9 cellular contexts compared by ENCODE assay signal in genomic region chr5:69048233-69048632, GRCh38. TPM values are rescaled to one million over a fixed set of nuclear protein-coding genes. Genes with fewer than 3 reads are reported as not detected.
DNase-seq lines count a peak whose midpoint lies in the region; ATAC-seq and TF ChIP-seq lines count a peak whose summit lies in the region.
"Had no signal": no experiment of that assay in that cellular context is flagged by ENCODE, and none has a peak within 500 bp of the region (broad histone marks: within the 10 kb centered on the region; RNA-seq: fewer than 3 reads in every experiment).

No MANE protein-coding gene starts in this region.

- H3K36me3 ChIP-seq in neural cell (ENCODE audit: insufficient read depth, low read length): no peaks in the 10 kb centered on the region
- H3K36me3 ChIP-seq in colonic mucosa: no peaks in the 10 kb centered on the region

- H3K9me3 ChIP-seq in neural cell (ENCODE audit: low read length): no peaks in the 10 kb centered on the region
- H3K9me3 ChIP-seq in colonic mucosa: no peaks in the 10 kb centered on the region

- peaks cover 13% of the 10 kb centered on the region for H3K4me1 Mint-ChIP-seq in brain

- H3K9me3 Mint-ChIP-seq in brain: no peaks in the 10 kb centered on the region

- POLR2A ChIA-PET in GM10248 (lab: Yijun Ruan, JAX): no interaction called here

- no peak for ATAC-seq in GM21447 (IDR thresholded peaks at IDR 0.05; ENCODE audit: unreplicated experiment)
- ATAC-seq in GM21515 (IDR thresholded peaks at IDR 0.05; ENCODE audit: unreplicated experiment): no peak
- no peak for ATAC-seq in Right ventricle myocardium superior (ENCODE audit: poor library complexity)

- H3K4me1 ChIP-seq in colonic mucosa: no peaks in the 10 kb centered on the region

- no peak for TF ChIP-seq EP300 in neural cell (conservative IDR thresholded peaks at IDR 0.05; ENCODE audit: poor library complexity, severe bottlenecking)

- H3K79me2 ChIP-seq in neural cell (replicated peaks; ENCODE audit: insufficient read depth, low read length): no peaks in the 10 kb centered on the region

- H3K27me3 Mint-ChIP-seq in brain: peaks cover 5% of the 10 kb centered on the region

- H4K20me1 ChIP-seq in neural cell (ENCODE audit: insufficient read depth): no peaks in the 10 kb centered on the region

- H3K9ac ChIP-seq in neural cell (ENCODE audit: low read length) (no peak overlapping the region), colonic mucosa (ENCODE audit: low read depth in 2 of 2, low read length in 2 of 2) (no peak overlapping the region)

- no peaks in the 10 kb centered on the region for H3K9me2 ChIP-seq in neural cell (ENCODE audit: insufficient read depth, low read length)

- CTCF ChIA-PET in GM10248 (lab: Yijun Ruan, JAX): interaction anchor here (1.3 to 3.2 kb wide), 3 partner anchors 16 to 45 kb away, joined by 3 to 7 read pairs (median 5); partner anchors contain the start of gene SLC30A5

- H3K4me3 Mint-ChIP-seq in brain: no peak overlapping the region

- no peak overlapping the region for H3K4me2 ChIP-seq in neural cell (ENCODE audit: low read length)

- peak; percentile 61 for TF ChIP-seq RAD21 in neural cell (conservative IDR thresholded peaks at IDR 0.05)

- TF ChIP-seq CTCF in GM10248 (IDR thresholded peaks at IDR 0.05; ENCODE audit: control extremely low read depth, extremely low read depth, low read depth, missing control alignments): peak; percentile 45
- peak; percentile 41 for TF ChIP-seq CTCF in LNCaP clone FGC (IDR thresholded peaks at IDR 0.05; ENCODE audit: control insufficient read depth, extremely low read depth, insufficient read depth)
- peak; percentile 35 to 50 for TF ChIP-seq CTCF in brain (conservative IDR thresholded peaks at IDR 0.05)
- peak; percentile 54 for TF ChIP-seq CTCF in neural cell (IDR thresholded peaks at IDR 0.05; ENCODE audit: poor library complexity, severe bottlenecking)
- TF ChIP-seq CTCF in colonic mucosa (IDR thresholded peaks at IDR 0.05): no peak

- no peak overlapping the region for H2AFZ ChIP-seq in neural cell (ENCODE audit: low read depth, low read length)

- H3F3A ChIP-seq in neural cell (ENCODE audit: insufficient read depth, low read length, poor library complexity, severe bottlenecking): no peaks in the 10 kb centered on the region

- H3K27ac ChIP-seq in neural cell (ENCODE audit: low read length) (no peak overlapping the region), colonic mucosa (no peak overlapping the region)

- DNase-seq in GM10248 (ENCODE audit: extremely low spot score) (no peak), LNCaP clone FGC (ENCODE audit: low read depth) (no peak), colonic mucosa (no peak), Right ventricle myocardium superior (no peak)
- DNase-seq: T-helper 1 cell had no signal

- H3K27me3 ChIP-seq in neural cell (ENCODE audit: insufficient read depth, low read depth, low read length) (no peaks in the 10 kb centered on the region), colonic mucosa (no peaks in the 10 kb centered on the region)

- intact Hi-C loops in colonic mucosa (cut with DNase I) (loop anchor here (10.0 kb wide), 1 partner anchor 297 kb away; no protein-coding TSS in a partner anchor), Right ventricle myocardium superior (cut with DNase I) (no loop called here)

- peak overlapping the region in 2 of 5 experiments; percentile 48 to 69 for H3K27ac Mint-ChIP-seq in brain

- H3K36me3 Mint-ChIP-seq in brain: no peaks in the 10 kb centered on the region

- no peak overlapping the region for H3K4me3 ChIP-seq in LNCaP clone FGC (ENCODE audit: low read depth, low read length)
- H3K4me3 ChIP-seq in neural cell (ENCODE audit: low read length): no peak overlapping the region
- H3K4me3 ChIP-seq in colonic mucosa: no peak overlapping the region

TF ChIP-seq in neural cell, 6 proteins besides CTCF, POLR2A, EP300 and RAD21:
- no peak for TF ChIP-seq EZH2 (IDR thresholded peaks at IDR 0.05; ENCODE audit: borderline replicate concordance, insufficient read depth, low read length, poor library complexity, severe bottlenecking)
- TF ChIP-seq SMC3 (conservative IDR thresholded peaks at IDR 0.05; ENCODE audit: poor library complexity): peak; percentile 45

RNA-seq across cellular contexts. Expression of gene SLC30A5, which starts 45.6 kb away (rescaled TPM):
- polyA plus RNA-seq in brain (ENCODE audit: insufficient read depth, low read depth, low replicate concordance): 16.3 TPM
- polyA plus RNA-seq in neural cell: 44.1 and 44.9 TPM in 2 replicates
- 42.0 and 53.1 TPM in 2 replicates for polyA minus RNA-seq in neural cell
- 10 to 100 TPM; 45.9 to 50.5 TPM for total RNA-seq in colonic mucosa
- 28.9 TPM for total RNA-seq in Right ventricle myocardium superior
